ENCODE assay signal across 1 cellular context in genomic region chr12:121748571-121749265, GRCh38.
A peak's percentile ranks its signal among the peaks of the same experiment; 100 is the strongest.
TF ChIP-seq lines count a peak whose summit lies in the region.

No MANE protein-coding gene starts in this region.

TF ChIP-seq in K562, 482 proteins besides CTCF, POLR2A, EP300 and RAD21 (continued from another document and continues in another):
- TF ChIP-seq ZNF318 (IDR thresholded peaks at IDR 0.05; ENCODE audit: borderline replicate concordance in 1 of 2, low read depth in 1 of 2) (peak in 1 of 2 experiments; percentile 83; a peak in 2 of 4 replicates), ATF7 (IDR thresholded peaks at IDR 0.05) (peak; percentile 98), ETV5 (CRISPR knock-in tag; IDR thresholded peaks at IDR 0.05; ENCODE audit: low read depth) (no peak), ZNF79 (CRISPR knock-in tag; IDR thresholded peaks at IDR 0.05; ENCODE audit: low read depth) (no peak), CREBBP (IDR thresholded peaks at IDR 0.05; ENCODE audit: low read depth, low read length) (no peak), PML (IDR thresholded peaks at IDR 0.05; ENCODE audit: low read length) (0 out of 2 replicates have a peak, but pooled peaks have one; percentile 16), PHF21A (IDR thresholded peaks at IDR 0.05; ENCODE audit: borderline replicate concordance, low read depth) (no peak), CBFA2T2 (conservative IDR thresholded peaks at IDR 0.05) (no peak), ZC3H11A (IDR thresholded peaks at IDR 0.05; ENCODE audit: low read depth, low read length) (no peak), ZNF324 (CRISPR knock-in tag; IDR thresholded peaks at IDR 0.05) (no peak), MIER1 (IDR thresholded peaks at IDR 0.05; ENCODE audit: low read depth) (no peak), LARP7 (IDR thresholded peaks at IDR 0.05) (no peak), TCF15 (CRISPR knock-in tag; IDR thresholded peaks at IDR 0.05) (no peak), PTRF (tag; IDR thresholded peaks at IDR 0.05) (no peak; the same call in 1 of the 2 replicates), ZNF3 (CRISPR knock-in tag; IDR thresholded peaks at IDR 0.05) (no peak), VEZF1 (CRISPR knock-in tag; IDR thresholded peaks at IDR 0.05) (peak; percentile 84), HMBOX1 (IDR thresholded peaks at IDR 0.05) (peak; percentile 75; the same call in 1 of the 2 replicates), SUPT5H (IDR thresholded peaks at IDR 0.05) (no peak), FOXO4 (CRISPR knock-in tag; IDR thresholded peaks at IDR 0.05) (no peak), TFE3 (CRISPR knock-in tag; IDR thresholded peaks at IDR 0.05) (no peak), KAT7 (CRISPR knock-in tag; IDR thresholded peaks at IDR 0.05; ENCODE audit: borderline replicate concordance) (no peak), ZEB2 (IDR thresholded peaks at IDR 0.05) (peak; percentile 69), SIN3B (IDR thresholded peaks at IDR 0.05; ENCODE audit: low read depth) (no peak), ZFP30 (CRISPR knock-in tag; IDR thresholded peaks at IDR 0.05; ENCODE audit: borderline replicate concordance) (no peak), TEAD4 (IDR thresholded peaks at IDR 0.05; ENCODE audit: low read length) (no peak), TEAD4 (CRISPR knock-in tag; IDR thresholded peaks at IDR 0.05; ENCODE audit: borderline replicate concordance) (peak; percentile 79; the same call in 1 of the 2 replicates), ZNF282 (CRISPR knock-in tag; IDR thresholded peaks at IDR 0.05) (no peak), SIX5 (IDR thresholded peaks at IDR 0.05; ENCODE audit: borderline replicate concordance in 1 of 2, insufficient read depth in 1 of 2, low read depth in 1 of 2, low read length in 2 of 2) (no peak), BRD9 (IDR thresholded peaks at IDR 0.05; ENCODE audit: low read depth, partially characterized antibody) (peak; percentile 54), PHB (CRISPR knock-in tag; IDR thresholded peaks at IDR 0.05) (no peak), UBTF (IDR thresholded peaks at IDR 0.05; ENCODE audit: borderline replicate concordance in 1 of 2, low read depth in 2 of 2, low read length in 2 of 2) (0 out of 4 replicates have a peak, but pooled peaks of 1 of the 2 experiments have one; percentile 39), ATF1 (CRISPR knock-in tag; IDR thresholded peaks at IDR 0.05) (peak; percentile 41; the same call in 1 of the 2 replicates), ATF1 (tag; IDR thresholded peaks at IDR 0.05) (peak; percentile 97), RCOR1 (IDR thresholded peaks at IDR 0.05; ENCODE audit: borderline replicate concordance in 1 of 2, low read depth in 2 of 2, low read length in 2 of 2) (peak in 1 of 2 experiments; percentile 48; a peak in 1 of 4 replicates), ARID3A (IDR thresholded peaks at IDR 0.05; ENCODE audit: borderline replicate concordance, low read depth, low read length) (no peak), POLR2AphosphoS5 (IDR thresholded peaks at IDR 0.05; ENCODE audit: control insufficient read depth, insufficient read depth, low read depth, low read length) (no peak), JUNB (CRISPR knock-in tag; conservative IDR thresholded peaks at IDR 0.05) (no peak), ZNF253 (CRISPR knock-in tag; conservative IDR thresholded peaks at IDR 0.05) (no peak), KAT8 (IDR thresholded peaks at IDR 0.05; ENCODE audit: low read depth) (no peak), RBBP5 (IDR thresholded peaks at IDR 0.05; ENCODE audit: borderline replicate concordance, insufficient read depth, low read length, poor library complexity, severe bottlenecking) (peak; percentile 27), SNRNP70 (optimal IDR thresholded peaks at IDR 0.05; ENCODE audit: low read depth, low read length) (no peak), NFXL1 (CRISPR knock-in tag; IDR thresholded peaks at IDR 0.05) (no peak), MED1 (CRISPR knock-in tag; IDR thresholded peaks at IDR 0.05; ENCODE audit: borderline replicate concordance) (no peak), ZNF561 (CRISPR knock-in tag; conservative IDR thresholded peaks at IDR 0.05) (no peak), PHTF2 (CRISPR knock-in tag; IDR thresholded peaks at IDR 0.05) (no peak)
